12 cellular contexts compared by ENCODE assay signal in genomic region chr6:84581494-84582259, GRCh38.
DNase-seq lines count a peak whose midpoint lies in the region; ATAC-seq and TF ChIP-seq lines count a peak whose summit lies in the region.
"Had no signal": no experiment of that assay in that cellular context is flagged by ENCODE, and none has a peak within 500 bp of the region (broad histone marks: within the 10 kb centered on the region; RNA-seq: fewer than 3 reads in every experiment).

No MANE protein-coding gene starts in this region.

- POLR2A ChIA-PET in activated CD8-positive, alpha-beta T cell treated with anti-CD3 and anti-CD28 coated beads for 36 hours (lab: Charles Lee): no interaction called here
- POLR2A ChIA-PET in activated CD4-positive, alpha-beta T cell treated with anti-CD3 and anti-CD28 coated beads, Interleukin-2, amount 10 ng/mL, durations not matched to agents 7 days and 5 days (lab: Charles Lee): no interaction called here

- DNase-seq in GM04503 (ENCODE audit: low read depth) (peak; percentile 53), KBM-7 (peak; percentile 63), medulla oblongata (ENCODE audit: extremely low spot score) (no peak)
- DNase-seq in activated CD8-positive, alpha-beta T cell treated with anti-CD3 and anti-CD28 coated beads for 36 hours: no peak
- no peak for DNase-seq in activated CD4-positive, alpha-beta T cell treated with anti-CD3 and anti-CD28 coated beads, Interleukin-2, amount 10 ng/mL, durations not matched to agents 7 days and 5 days
- no peak for DNase-seq in stimulated activated CD4-positive, alpha-beta T cell treated with anti-CD3 and anti-CD28 coated beads, Interleukin-1b, Interleukin-23, amount 100 ng/mL, for 48 hours
- DNase-seq: activated CD4-positive, alpha-beta T cell treated with anti-CD3 and anti-CD28 coated beads for 1 hour; NCI-H69 had no signal

- peaks cover 20% of the 10 kb centered on the region for H3K9me3 ChIP-seq in mesodermal cell (ENCODE audit: control insufficient read depth, low read length)

- no peaks in the 10 kb centered on the region for H3K4me1 Mint-ChIP-seq in activated CD8-positive, alpha-beta T cell treated with anti-CD3 and anti-CD28 coated beads for 36 hours (ENCODE audit: low read depth)
- peaks cover 7% of the 10 kb centered on the region for H3K4me1 Mint-ChIP-seq in activated CD4-positive, alpha-beta T cell treated with anti-CD3 and anti-CD28 coated beads, Interleukin-2, amount 10 ng/mL, durations not matched to agents 7 days and 5 days
- H3K4me1 Mint-ChIP-seq: neural crest cell had no signal

- no peaks in the 10 kb centered on the region for H3K36me3 ChIP-seq in mesodermal cell (ENCODE audit: control insufficient read depth, insufficient read depth, low read length)

- no peak overlapping the region for H3K4me3 Mint-ChIP-seq in activated CD8-positive, alpha-beta T cell treated with anti-CD3 and anti-CD28 coated beads for 36 hours
- no peak overlapping the region for H3K4me3 Mint-ChIP-seq in activated CD4-positive, alpha-beta T cell treated with anti-CD3 and anti-CD28 coated beads, Interleukin-2, amount 10 ng/mL, durations not matched to agents 7 days and 5 days
- H3K4me3 Mint-ChIP-seq: brain, neural crest cell had no signal

- H3K27ac Mint-ChIP-seq in activated CD8-positive, alpha-beta T cell treated with anti-CD3 and anti-CD28 coated beads for 36 hours: no peak overlapping the region
- no peak overlapping the region for H3K27ac Mint-ChIP-seq in activated CD4-positive, alpha-beta T cell treated with anti-CD3 and anti-CD28 coated beads, Interleukin-2, amount 10 ng/mL, durations not matched to agents 7 days and 5 days
- H3K27ac Mint-ChIP-seq: brain had no signal

- CTCF ChIA-PET in activated CD8-positive, alpha-beta T cell treated with anti-CD3 and anti-CD28 coated beads for 36 hours (lab: Charles Lee): no interaction called here
- CTCF ChIA-PET in activated CD4-positive, alpha-beta T cell treated with anti-CD3 and anti-CD28 coated beads, Interleukin-2, amount 10 ng/mL, durations not matched to agents 7 days and 5 days (lab: Charles Lee): no interaction called here

- intact Hi-C loops in activated CD8-positive, alpha-beta T cell treated with anti-CD3 and anti-CD28 coated beads for 36 hours (cut with micrococcal nuclease): no loop called here

- in situ Hi-C loops in KBM-7 (cut with MboI; ENCODE audit: low pct_unique_long_range_greater_than_20kb, low sequenced_read_pairs): no loop called here

- peak overlapping the region; percentile 37 for H3K27ac ChIP-seq in mesodermal cell (ENCODE audit: low read depth, low read length, severe bottlenecking)

- H3K9me3 Mint-ChIP-seq in activated CD8-positive, alpha-beta T cell treated with anti-CD3 and anti-CD28 coated beads for 36 hours: peaks cover 2% of the 10 kb centered on the region
- H3K9me3 Mint-ChIP-seq in activated CD4-positive, alpha-beta T cell treated with anti-CD3 and anti-CD28 coated beads, Interleukin-2, amount 10 ng/mL, durations not matched to agents 7 days and 5 days: no peaks in the 10 kb centered on the region

- peak; percentile 42 for ATAC-seq in activated CD8-positive, alpha-beta T cell treated with anti-CD3 and anti-CD28 coated beads for 36 hours
- no peak for ATAC-seq in GM21528 (IDR thresholded peaks at IDR 0.05; ENCODE audit: low FRiP score, unreplicated experiment)

- H3K36me3 Mint-ChIP-seq in activated CD8-positive, alpha-beta T cell treated with anti-CD3 and anti-CD28 coated beads for 36 hours (ENCODE audit: low read depth): no peaks in the 10 kb centered on the region
- no peaks in the 10 kb centered on the region for H3K36me3 Mint-ChIP-seq in activated CD4-positive, alpha-beta T cell treated with anti-CD3 and anti-CD28 coated beads, Interleukin-2, amount 10 ng/mL, durations not matched to agents 7 days and 5 days (ENCODE audit: low read depth)
- H3K36me3 Mint-ChIP-seq: brain had no signal

- TF ChIP-seq CTCF in activated CD8-positive, alpha-beta T cell treated with anti-CD3 and anti-CD28 coated beads for 36 hours (IDR thresholded peaks at IDR 0.05): no peak

- no peak overlapping the region for H3K4me3 ChIP-seq in mesodermal cell (ENCODE audit: extremely low read depth, insufficient read depth, low read length, poor library complexity, severe bottlenecking)

- H3K27me3 Mint-ChIP-seq in activated CD8-positive, alpha-beta T cell treated with anti-CD3 and anti-CD28 coated beads for 36 hours: no peaks in the 10 kb centered on the region
- H3K27me3 Mint-ChIP-seq in activated CD4-positive, alpha-beta T cell treated with anti-CD3 and anti-CD28 coated beads, Interleukin-2, amount 10 ng/mL, durations not matched to agents 7 days and 5 days: peaks cover 4% of the 10 kb centered on the region
- H3K27me3 Mint-ChIP-seq: brain had no signal

- WGBS in mesodermal cell (ENCODE audit: insufficient coverage in 2 of 2), 2 experiments: 66 to 100% methylated on average over 2 of the region's 4 CpGs

- H3K4me1 ChIP-seq in mesodermal cell (ENCODE audit: control insufficient read depth, insufficient read depth, low read length, poor library complexity, severe bottlenecking): peaks cover 9% of the 10 kb centered on the region

Comparison
In these comparisons a context has a peak if more than half of its experiments do, and no peak if none do; other contexts are left out.
1. DNase-seq: peak in GM04503 (single experiment) and KBM-7 (single experiment); none in activated CD8-positive, alpha-beta T cell treated with anti-CD3 and anti-CD28 coated beads for 36 hours (single experiment), activated CD4-positive, alpha-beta T cell treated with anti-CD3 and anti-CD28 coated beads, Interleukin-2, amount 10 ng/mL, durations not matched to agents 7 days and 5 days (single experiment), stimulated activated CD4-positive, alpha-beta T cell treated with anti-CD3 and anti-CD28 coated beads, Interleukin-1b, Interleukin-23, amount 100 ng/mL, for 48 hours (single experiment) and medulla oblongata (single experiment).